In genomic region chr4:106803107-106803506, GRCh38 we compare ENCODE assay signal across 16 cellular contexts.
"Had no signal": no experiment of that assay in that cellular context is flagged by ENCODE, and none has a peak within 500 bp of the region (broad histone marks: within the 10 kb centered on the region; RNA-seq: fewer than 3 reads in every experiment).

No MANE protein-coding gene starts in this region.

- H3K9me3 ChIP-seq: adrenal gland, body of pancreas, heart left ventricle, thyroid gland had no signal

- ATAC-seq: activated T-helper 17 cell treated with anti-CD3 and anti-CD28 coated beads, Interleukin-2, amount 50 U/mL, for 72 hours; body of pancreas; heart left ventricle; left ventricle myocardium superior; T-helper 17 cell had no signal

- H3K27ac ChIP-seq: adrenal gland, body of pancreas, heart left ventricle, thyroid gland had no signal

- H3K4me1 ChIP-seq: adrenal gland, body of pancreas, heart left ventricle, thyroid gland had no signal

- H3K27me3 ChIP-seq: adrenal gland, body of pancreas, heart left ventricle, thyroid gland had no signal

- H3K36me3 ChIP-seq: adrenal gland, heart left ventricle, thyroid gland had no signal

- H3K4me3 ChIP-seq: adrenal gland, body of pancreas, heart left ventricle, smooth muscle cell, thyroid gland had no signal

- DNase-seq: activated B cell treated with CpG ODN at 0.5 μM for 24 hours; activated CD4-positive, alpha-beta T cell treated with anti-CD3 and anti-CD28 coated beads, Interleukin-2, amount 10 ng/mL, durations not matched to agents 24 days and 14 days; activated naive CD4-positive, alpha-beta T cell treated with anti-CD3 and anti-CD28 coated beads for 36 hours; adrenal gland; body of pancreas; central memory CD4-positive, alpha-beta T cell; cortex of kidney; endodermal cell; heart left ventricle; left ventricle myocardium superior; mesenchymal stem cell; retina; T-helper 17 cell; thyroid gland had no signal
